In the genomic region with DNA sequence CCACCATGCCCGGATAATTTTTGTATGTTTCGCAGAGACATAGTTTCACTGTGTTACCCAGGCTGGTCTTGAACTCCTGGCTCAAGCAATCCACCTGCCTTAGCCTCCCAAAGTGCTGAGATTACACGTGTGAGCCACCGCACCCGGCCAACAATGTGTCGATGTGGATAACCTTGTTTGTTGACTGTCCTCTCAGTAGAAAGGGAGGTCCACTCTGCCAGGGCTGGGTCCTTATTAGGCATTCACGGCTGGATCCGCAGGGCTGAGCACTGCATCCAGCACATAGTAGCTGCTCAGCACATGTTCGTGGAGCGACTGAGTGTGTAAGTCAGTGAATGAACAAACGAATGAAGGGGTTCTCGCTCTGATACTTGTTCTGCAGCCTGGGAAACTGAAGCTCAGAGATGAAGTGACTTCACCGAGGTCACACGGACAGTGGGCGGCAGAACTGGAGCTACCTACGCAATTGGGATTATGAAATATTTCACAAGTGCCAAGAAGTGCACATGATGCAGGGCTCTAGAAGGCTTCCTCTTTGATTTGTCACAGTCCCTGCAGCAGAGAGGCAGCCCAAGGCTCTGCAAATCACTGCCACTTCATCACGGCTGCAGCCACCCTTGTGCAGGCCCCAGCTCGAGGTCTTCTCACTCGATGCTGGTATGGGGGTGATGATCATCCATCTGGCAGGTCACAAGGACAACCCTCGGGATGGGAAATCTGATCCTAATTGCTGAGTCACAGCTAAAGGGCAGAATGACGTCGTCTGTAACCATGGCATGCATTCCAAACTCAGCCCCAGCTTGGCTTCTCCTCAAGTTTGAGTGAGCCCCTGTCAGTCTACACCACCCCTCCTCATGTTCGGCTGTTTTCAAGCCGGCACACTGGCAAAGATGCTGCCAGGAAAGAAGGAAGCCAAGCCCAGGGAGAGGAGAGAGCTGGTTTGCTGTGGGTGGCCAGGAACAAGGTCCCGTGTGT, we compare ENCODE assay signal across 1 cellular context.
A peak's percentile ranks its signal among the peaks of the same experiment; 100 is the strongest.
TF ChIP-seq lines count a peak whose summit lies in the region.

No MANE protein-coding gene starts in this region.

TF ChIP-seq in HepG2, 621 proteins besides CTCF, POLR2A, EP300 and RAD21 (continued from another document and continues in another):
- TF ChIP-seq ZNF329 (CRISPR knock-in tag; IDR thresholded peaks at IDR 0.05; ENCODE audit: low read depth) (no peak), SETDB1 (CRISPR knock-in tag; IDR thresholded peaks at IDR 0.05; ENCODE audit: borderline replicate concordance) (no peak), ZNF451 (CRISPR knock-in tag; IDR thresholded peaks at IDR 0.05) (0 out of 2 replicates have a peak, but pooled peaks have one; percentile 61), TBX3 (IDR thresholded peaks at IDR 0.05; ENCODE audit: borderline replicate concordance) (0 out of 2 replicates have a peak, but pooled peaks have one; percentile 26), ISL2 (CRISPR knock-in tag; IDR thresholded peaks at IDR 0.05) (no peak), FOXC1 (CRISPR knock-in tag; IDR thresholded peaks at IDR 0.05; ENCODE audit: borderline replicate concordance) (0 out of 2 replicates have a peak, but pooled peaks have one; percentile 45), ZNF383 (CRISPR knock-in tag; IDR thresholded peaks at IDR 0.05; ENCODE audit: borderline replicate concordance) (no peak), ZNF326 (CRISPR knock-in tag; IDR thresholded peaks at IDR 0.05; ENCODE audit: borderline replicate concordance) (no peak), ZNF780A (CRISPR knock-in tag; IDR thresholded peaks at IDR 0.05) (0 out of 2 replicates have a peak, but pooled peaks have one; percentile 81), ZNF607 (CRISPR knock-in tag; IDR thresholded peaks at IDR 0.05; ENCODE audit: borderline replicate concordance) (0 out of 2 replicates have a peak, but pooled peaks have one; percentile 45), MTA3 (CRISPR knock-in tag; IDR thresholded peaks at IDR 0.05) (no peak), FOXA3 (CRISPR knock-in tag; IDR thresholded peaks at IDR 0.05) (peak; percentile 59; the same call in 1 of the 2 replicates), ZNF782 (CRISPR knock-in tag; IDR thresholded peaks at IDR 0.05; ENCODE audit: borderline replicate concordance) (no peak), ZNF253 (CRISPR knock-in tag; IDR thresholded peaks at IDR 0.05; ENCODE audit: borderline replicate concordance) (no peak), RXRA (CRISPR knock-in tag; IDR thresholded peaks at IDR 0.05) (no peak; the same call in 1 of the 2 replicates), ZNF317 (CRISPR knock-in tag; IDR thresholded peaks at IDR 0.05) (peak; percentile 60; the same call in 1 of the 2 replicates), ZSCAN12 (CRISPR knock-in tag; IDR thresholded peaks at IDR 0.05) (no peak), HDAC1 (CRISPR knock-in tag; IDR thresholded peaks at IDR 0.05) (peak; percentile 77), GPN1 (CRISPR knock-in tag; IDR thresholded peaks at IDR 0.05; ENCODE audit: borderline replicate concordance) (no peak), SUZ12 (IDR thresholded peaks at IDR 0.05; ENCODE audit: low read depth, low read length) (no peak), ZNF562 (CRISPR knock-in tag; IDR thresholded peaks at IDR 0.05; ENCODE audit: borderline replicate concordance) (no peak), SPEN (CRISPR knock-in tag; IDR thresholded peaks at IDR 0.05; ENCODE audit: low read depth) (0 out of 2 replicates have a peak, but pooled peaks have one; percentile 18), AGO2 (optimal IDR thresholded peaks at IDR 0.05; ENCODE audit: low read depth, low read length) (no peak), ZNF891 (CRISPR knock-in tag; IDR thresholded peaks at IDR 0.05) (peak; percentile 22; the same call in 1 of the 2 replicates), ETV5 (CRISPR knock-in tag; IDR thresholded peaks at IDR 0.05; ENCODE audit: borderline replicate concordance) (no peak), ZFP37 (CRISPR knock-in tag; IDR thresholded peaks at IDR 0.05; ENCODE audit: borderline replicate concordance) (no peak), ZFAT (CRISPR knock-in tag; conservative IDR thresholded peaks at IDR 0.05) (no peak), BRD4 (CRISPR knock-in tag; IDR thresholded peaks at IDR 0.05) (0 out of 2 replicates have a peak, but pooled peaks have one; percentile 42), PITX1 (CRISPR knock-in tag; IDR thresholded peaks at IDR 0.05) (no peak), SIX4 (CRISPR knock-in tag; IDR thresholded peaks at IDR 0.05) (peak; percentile 84; the same call in 1 of the 2 replicates), KDM5B (CRISPR knock-in tag; IDR thresholded peaks at IDR 0.05; ENCODE audit: borderline replicate concordance) (peak; percentile 61; the same call in 1 of the 2 replicates), IKZF1 (IDR thresholded peaks at IDR 0.05) (no peak), SALL1 (CRISPR knock-in tag; IDR thresholded peaks at IDR 0.05) (peak; percentile 73), SNAI1 (CRISPR knock-in tag; IDR thresholded peaks at IDR 0.05; ENCODE audit: borderline replicate concordance) (no peak), ZNF33B (CRISPR knock-in tag; IDR thresholded peaks at IDR 0.05) (no peak)
- TF ChIP-seq, protein P1, sequence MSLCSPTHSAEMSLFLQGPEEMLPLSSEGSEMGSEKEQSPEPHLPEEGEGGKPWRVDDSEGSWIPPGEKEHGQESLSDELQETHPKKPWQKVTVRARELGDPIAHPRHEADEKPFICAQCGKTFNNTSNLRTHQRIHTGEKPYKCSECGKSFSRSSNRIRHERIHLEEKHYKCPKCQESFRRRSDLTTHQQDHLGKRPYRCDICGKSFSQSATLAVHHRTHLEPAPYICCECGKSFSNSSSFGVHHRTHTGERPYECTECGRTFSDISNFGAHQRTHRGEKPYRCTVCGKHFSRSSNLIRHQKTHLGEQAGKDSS (CRISPR knock-in tag; IDR thresholded peaks at IDR 0.05; ENCODE audit: borderline replicate concordance, low read depth), result peak; percentile 32; the same call in 1 of the 2 replicates
- TF ChIP-seq, protein P2, sequence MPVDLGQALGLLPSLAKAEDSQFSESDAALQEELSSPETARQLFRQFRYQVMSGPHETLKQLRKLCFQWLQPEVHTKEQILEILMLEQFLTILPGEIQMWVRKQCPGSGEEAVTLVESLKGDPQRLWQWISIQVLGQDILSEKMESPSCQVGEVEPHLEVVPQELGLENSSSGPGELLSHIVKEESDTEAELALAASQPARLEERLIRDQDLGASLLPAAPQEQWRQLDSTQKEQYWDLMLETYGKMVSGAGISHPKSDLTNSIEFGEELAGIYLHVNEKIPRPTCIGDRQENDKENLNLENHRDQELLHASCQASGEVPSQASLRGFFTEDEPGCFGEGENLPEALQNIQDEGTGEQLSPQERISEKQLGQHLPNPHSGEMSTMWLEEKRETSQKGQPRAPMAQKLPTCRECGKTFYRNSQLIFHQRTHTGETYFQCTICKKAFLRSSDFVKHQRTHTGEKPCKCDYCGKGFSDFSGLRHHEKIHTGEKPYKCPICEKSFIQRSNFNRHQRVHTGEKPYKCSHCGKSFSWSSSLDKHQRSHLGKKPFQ (CRISPR knock-in tag; IDR thresholded peaks at IDR 0.05; ENCODE audit: insufficient replicate concordance), result peak; percentile 54
- TF ChIP-seq, protein P3, sequence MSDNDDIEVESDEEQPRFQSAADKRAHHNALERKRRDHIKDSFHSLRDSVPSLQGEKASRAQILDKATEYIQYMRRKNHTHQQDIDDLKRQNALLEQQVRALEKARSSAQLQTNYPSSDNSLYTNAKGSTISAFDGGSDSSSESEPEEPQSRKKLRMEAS (IDR thresholded peaks at IDR 0.05), result peak; percentile 47; the same call in 1 of the 2 replicates
- TF ChIP-seq, protein P4, sequence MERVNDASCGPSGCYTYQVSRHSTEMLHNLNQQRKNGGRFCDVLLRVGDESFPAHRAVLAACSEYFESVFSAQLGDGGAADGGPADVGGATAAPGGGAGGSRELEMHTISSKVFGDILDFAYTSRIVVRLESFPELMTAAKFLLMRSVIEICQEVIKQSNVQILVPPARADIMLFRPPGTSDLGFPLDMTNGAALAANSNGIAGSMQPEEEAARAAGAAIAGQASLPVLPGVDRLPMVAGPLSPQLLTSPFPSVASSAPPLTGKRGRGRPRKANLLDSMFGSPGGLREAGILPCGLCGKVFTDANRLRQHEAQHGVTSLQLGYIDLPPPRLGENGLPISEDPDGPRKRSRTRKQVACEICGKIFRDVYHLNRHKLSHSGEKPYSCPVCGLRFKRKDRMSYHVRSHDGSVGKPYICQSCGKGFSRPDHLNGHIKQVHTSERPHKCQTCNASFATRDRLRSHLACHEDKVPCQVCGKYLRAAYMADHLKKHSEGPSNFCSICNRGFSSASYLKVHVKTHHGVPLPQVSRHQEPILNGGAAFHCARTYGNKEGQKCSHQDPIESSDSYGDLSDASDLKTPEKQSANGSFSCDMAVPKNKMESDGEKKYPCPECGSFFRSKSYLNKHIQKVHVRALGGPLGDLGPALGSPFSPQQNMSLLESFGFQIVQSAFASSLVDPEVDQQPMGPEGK (CRISPR knock-in tag; IDR thresholded peaks at IDR 0.05), result no peak; the same call in 1 of the 2 replicates
- TF ChIP-seq, protein P5, sequence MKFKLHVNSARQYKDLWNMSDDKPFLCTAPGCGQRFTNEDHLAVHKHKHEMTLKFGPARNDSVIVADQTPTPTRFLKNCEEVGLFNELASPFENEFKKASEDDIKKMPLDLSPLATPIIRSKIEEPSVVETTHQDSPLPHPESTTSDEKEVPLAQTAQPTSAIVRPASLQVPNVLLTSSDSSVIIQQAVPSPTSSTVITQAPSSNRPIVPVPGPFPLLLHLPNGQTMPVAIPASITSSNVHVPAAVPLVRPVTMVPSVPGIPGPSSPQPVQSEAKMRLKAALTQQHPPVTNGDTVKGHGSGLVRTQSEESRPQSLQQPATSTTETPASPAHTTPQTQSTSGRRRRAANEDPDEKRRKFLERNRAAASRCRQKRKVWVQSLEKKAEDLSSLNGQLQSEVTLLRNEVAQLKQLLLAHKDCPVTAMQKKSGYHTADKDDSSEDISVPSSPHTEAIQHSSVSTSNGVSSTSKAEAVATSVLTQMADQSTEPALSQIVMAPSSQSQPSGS (CRISPR knock-in tag; IDR thresholded peaks at IDR 0.05), result peak; percentile 55; the same call in 1 of the 2 replicates
- TF ChIP-seq, protein P6, sequence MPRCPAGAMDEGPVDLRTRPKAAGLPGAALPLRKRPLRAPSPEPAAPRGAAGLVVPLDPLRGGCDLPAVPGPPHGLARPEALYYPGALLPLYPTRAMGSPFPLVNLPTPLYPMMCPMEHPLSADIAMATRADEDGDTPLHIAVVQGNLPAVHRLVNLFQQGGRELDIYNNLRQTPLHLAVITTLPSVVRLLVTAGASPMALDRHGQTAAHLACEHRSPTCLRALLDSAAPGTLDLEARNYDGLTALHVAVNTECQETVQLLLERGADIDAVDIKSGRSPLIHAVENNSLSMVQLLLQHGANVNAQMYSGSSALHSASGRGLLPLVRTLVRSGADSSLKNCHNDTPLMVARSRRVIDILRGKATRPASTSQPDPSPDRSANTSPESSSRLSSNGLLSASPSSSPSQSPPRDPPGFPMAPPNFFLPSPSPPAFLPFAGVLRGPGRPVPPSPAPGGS (CRISPR knock-in tag; IDR thresholded peaks at IDR 0.05), result 0 out of 2 replicates have a peak, but pooled peaks have one; percentile 46
- TF ChIP-seq, protein P7, sequence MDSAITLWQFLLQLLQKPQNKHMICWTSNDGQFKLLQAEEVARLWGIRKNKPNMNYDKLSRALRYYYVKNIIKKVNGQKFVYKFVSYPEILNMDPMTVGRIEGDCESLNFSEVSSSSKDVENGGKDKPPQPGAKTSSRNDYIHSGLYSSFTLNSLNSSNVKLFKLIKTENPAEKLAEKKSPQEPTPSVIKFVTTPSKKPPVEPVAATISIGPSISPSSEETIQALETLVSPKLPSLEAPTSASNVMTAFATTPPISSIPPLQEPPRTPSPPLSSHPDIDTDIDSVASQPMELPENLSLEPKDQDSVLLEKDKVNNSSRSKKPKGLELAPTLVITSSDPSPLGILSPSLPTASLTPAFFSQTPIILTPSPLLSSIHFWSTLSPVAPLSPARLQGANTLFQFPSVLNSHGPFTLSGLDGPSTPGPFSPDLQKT (CRISPR knock-in tag; IDR thresholded peaks at IDR 0.05; ENCODE audit: borderline replicate concordance), result no peak
- TF ChIP-seq, protein P8, sequence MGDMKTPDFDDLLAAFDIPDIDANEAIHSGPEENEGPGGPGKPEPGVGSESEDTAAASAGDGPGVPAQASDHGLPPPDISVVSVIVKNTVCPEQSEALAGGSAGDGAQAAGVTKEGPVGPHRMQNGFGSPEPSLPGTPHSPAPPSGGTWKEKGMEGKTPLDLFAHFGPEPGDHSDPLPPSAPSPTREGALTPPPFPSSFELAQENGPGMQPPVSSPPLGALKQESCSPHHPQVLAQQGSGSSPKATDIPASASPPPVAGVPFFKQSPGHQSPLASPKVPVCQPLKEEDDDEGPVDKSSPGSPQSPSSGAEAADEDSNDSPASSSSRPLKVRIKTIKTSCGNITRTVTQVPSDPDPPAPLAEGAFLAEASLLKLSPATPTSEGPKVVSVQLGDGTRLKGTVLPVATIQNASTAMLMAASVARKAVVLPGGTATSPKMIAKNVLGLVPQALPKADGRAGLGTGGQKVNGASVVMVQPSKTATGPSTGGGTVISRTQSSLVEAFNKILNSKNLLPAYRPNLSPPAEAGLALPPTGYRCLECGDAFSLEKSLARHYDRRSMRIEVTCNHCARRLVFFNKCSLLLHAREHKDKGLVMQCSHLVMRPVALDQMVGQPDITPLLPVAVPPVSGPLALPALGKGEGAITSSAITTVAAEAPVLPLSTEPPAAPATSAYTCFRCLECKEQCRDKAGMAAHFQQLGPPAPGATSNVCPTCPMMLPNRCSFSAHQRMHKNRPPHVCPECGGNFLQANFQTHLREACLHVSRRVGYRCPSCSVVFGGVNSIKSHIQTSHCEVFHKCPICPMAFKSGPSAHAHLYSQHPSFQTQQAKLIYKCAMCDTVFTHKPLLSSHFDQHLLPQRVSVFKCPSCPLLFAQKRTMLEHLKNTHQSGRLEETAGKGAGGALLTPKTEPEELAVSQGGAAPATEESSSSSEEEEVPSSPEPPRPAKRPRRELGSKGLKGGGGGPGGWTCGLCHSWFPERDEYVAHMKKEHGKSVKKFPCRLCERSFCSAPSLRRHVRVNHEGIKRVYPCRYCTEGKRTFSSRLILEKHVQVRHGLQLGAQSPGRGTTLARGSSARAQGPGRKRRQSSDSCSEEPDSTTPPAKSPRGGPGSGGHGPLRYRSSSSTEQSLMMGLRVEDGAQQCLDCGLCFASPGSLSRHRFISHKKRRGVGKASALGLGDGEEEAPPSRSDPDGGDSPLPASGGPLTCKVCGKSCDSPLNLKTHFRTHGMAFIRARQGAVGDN (CRISPR knock-in tag; IDR thresholded peaks at IDR 0.05), result peak; percentile 85
- TF ChIP-seq, protein P9, sequence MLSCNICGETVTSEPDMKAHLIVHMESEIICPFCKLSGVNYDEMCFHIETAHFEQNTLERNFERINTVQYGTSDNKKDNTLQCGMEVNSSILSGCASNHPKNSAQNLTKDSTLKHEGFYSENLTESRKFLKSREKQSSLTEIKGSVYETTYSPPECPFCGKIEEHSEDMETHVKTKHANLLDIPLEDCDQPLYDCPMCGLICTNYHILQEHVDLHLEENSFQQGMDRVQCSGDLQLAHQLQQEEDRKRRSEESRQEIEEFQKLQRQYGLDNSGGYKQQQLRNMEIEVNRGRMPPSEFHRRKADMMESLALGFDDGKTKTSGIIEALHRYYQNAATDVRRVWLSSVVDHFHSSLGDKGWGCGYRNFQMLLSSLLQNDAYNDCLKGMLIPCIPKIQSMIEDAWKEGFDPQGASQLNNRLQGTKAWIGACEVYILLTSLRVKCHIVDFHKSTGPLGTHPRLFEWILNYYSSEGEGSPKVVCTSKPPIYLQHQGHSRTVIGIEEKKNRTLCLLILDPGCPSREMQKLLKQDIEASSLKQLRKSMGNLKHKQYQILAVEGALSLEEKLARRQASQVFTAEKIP (CRISPR knock-in tag; IDR thresholded peaks at IDR 0.05; ENCODE audit: borderline replicate concordance), result no peak
- TF ChIP-seq, protein P10, sequence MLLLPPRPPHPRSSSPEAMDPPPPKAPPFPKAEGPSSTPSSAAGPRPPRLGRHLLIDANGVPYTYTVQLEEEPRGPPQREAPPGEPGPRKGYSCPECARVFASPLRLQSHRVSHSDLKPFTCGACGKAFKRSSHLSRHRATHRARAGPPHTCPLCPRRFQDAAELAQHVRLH (CRISPR knock-in tag; IDR thresholded peaks at IDR 0.05; ENCODE audit: borderline replicate concordance, low read depth), result peak; percentile 71; the same call in 1 of the 2 replicates
